ENCODE assay signal across 16 cellular contexts in the genomic region with DNA sequence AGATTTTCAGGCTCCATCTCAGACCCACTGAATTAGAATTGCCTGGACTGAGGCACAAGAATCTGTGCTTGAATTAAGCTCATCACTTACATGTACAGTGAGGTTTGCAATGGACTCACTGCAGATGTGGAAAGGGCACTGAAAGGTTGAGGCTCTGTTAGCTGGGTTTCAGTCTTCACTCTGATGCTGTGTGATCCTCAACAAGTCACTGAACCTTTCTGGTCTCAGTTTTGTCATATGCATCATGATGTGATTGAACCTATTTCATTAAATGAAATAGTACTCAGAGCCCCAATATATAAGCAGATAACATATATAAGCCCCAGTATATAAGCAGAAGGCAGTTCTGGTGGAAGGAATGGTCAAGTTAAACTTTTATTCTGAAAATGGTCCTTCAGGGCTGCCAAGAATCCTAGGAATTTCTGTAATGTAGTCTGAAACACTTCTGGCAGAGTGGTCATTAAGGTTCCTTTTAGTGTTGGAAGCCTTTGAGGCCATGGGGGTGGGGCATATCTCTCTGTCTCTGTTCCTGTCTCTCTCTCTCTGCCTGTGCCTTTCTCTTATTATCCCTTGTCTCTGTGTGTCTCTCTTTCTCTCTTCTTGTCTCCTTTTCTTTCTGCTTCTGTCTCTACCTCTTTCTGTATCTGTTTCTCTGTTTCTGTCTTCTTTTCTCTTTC.
DNase-seq lines count a peak whose midpoint lies in the region; TF ChIP-seq lines count a peak whose summit lies in the region.
"Had no signal": no experiment of that assay in that cellular context is flagged by ENCODE, and none has a peak within 500 bp of the region (broad histone marks: within the 10 kb centered on the region; RNA-seq: fewer than 3 reads in every experiment).

No MANE protein-coding gene starts in this region.

- H3K4me3 ChIP-seq in cardiac muscle cell (no peak overlapping the region), right atrium auricular region (no peak overlapping the region), mesendoderm (ENCODE audit: low read length) (no peak overlapping the region), OCI-LY7 (ENCODE audit: low read depth, low read length, poor library complexity, severe bottlenecking) (no peak overlapping the region)
- H3K4me3 ChIP-seq: SK-N-MC, skin epidermis had no signal

- H3K79me2 ChIP-seq in mesendoderm (ENCODE audit: control insufficient read depth, insufficient read depth, low read length) = no peaks in the 10 kb centered on the region
- H3K79me2 ChIP-seq in OCI-LY7 (ENCODE audit: insufficient read depth, low read depth, low read length) = no peaks in the 10 kb centered on the region

- no peak overlapping the region for H3K23ac ChIP-seq in mesendoderm (ENCODE audit: low read length)

- peaks cover 18% of the 10 kb centered on the region for H3K4me1 ChIP-seq in cardiac muscle cell (ENCODE audit: low read depth)
- no peaks in the 10 kb centered on the region for H3K4me1 ChIP-seq in right atrium auricular region
- peaks cover 15% of the 10 kb centered on the region for H3K4me1 ChIP-seq in mesendoderm (ENCODE audit: control insufficient read depth, low read depth, low read length)
- no peaks in the 10 kb centered on the region for H3K4me1 ChIP-seq in OCI-LY7 (ENCODE audit: insufficient read depth, low read length, poor library complexity, severe bottlenecking)

- intact Hi-C loops in OCI-LY7 (cut with micrococcal nuclease; ENCODE audit: unreplicated experiment) = no loop called here

- no peaks in the 10 kb centered on the region for H3K36me3 Mint-ChIP-seq in chondrocyte (ENCODE audit: low read depth)
- H3K36me3 Mint-ChIP-seq: activated naive CD8-positive, alpha-beta T cell; naive thymus-derived CD8-positive, alpha-beta T cell had no signal

- no peaks in the 10 kb centered on the region for H3K9me2 ChIP-seq in OCI-LY7 (ENCODE audit: insufficient read depth, low read length)

- TF ChIP-seq CTCF in cardiac muscle cell (IDR thresholded peaks at IDR 0.05; ENCODE audit: low read depth, low read length) (no peak), right atrium auricular region (IDR thresholded peaks at IDR 0.05) (no peak), chondrocyte (IDR thresholded peaks at IDR 0.05) (peak; percentile 51), OCI-LY7 (conservative IDR thresholded peaks at IDR 0.05; ENCODE audit: low read length) (no peak)

- H4K20me1 ChIP-seq in OCI-LY7 (ENCODE audit: insufficient read depth, low read length) = no peaks in the 10 kb centered on the region

- H3K4me2 ChIP-seq in mesendoderm (ENCODE audit: low read length) = no peak overlapping the region
- H3K4me2 ChIP-seq in OCI-LY7 (ENCODE audit: low read length) = no peak overlapping the region

- CTCF ChIA-PET in OCI-LY7 (lab: Charles Lee; ENCODE audit: unreplicated experiment) = no interaction called here

- H3K9me3 Mint-ChIP-seq in chondrocyte (ENCODE audit: low read depth) = no peaks in the 10 kb centered on the region
- H3K9me3 Mint-ChIP-seq: dendritic cell treated with granulocyte-macrophage colony-stimulating factor and Interleukin-4, amounts not matched to agents 40 ng/mL and 50 ng/mL, for 4 days; naive thymus-derived CD8-positive, alpha-beta T cell had no signal

- H4K8ac ChIP-seq in mesendoderm (ENCODE audit: low read depth, low read length) = no peak overlapping the region

- no peak overlapping the region for H3K4ac ChIP-seq in mesendoderm (ENCODE audit: low read depth, low read length)

- H3K9me3 ChIP-seq in cardiac muscle cell (ENCODE audit: low read depth) (no peaks in the 10 kb centered on the region), right atrium auricular region (no peaks in the 10 kb centered on the region), OCI-LY7 (ENCODE audit: low read length) (no peaks in the 10 kb centered on the region)

- no peaks in the 10 kb centered on the region for H3K27me3 Mint-ChIP-seq in chondrocyte (ENCODE audit: low read depth)
- H3K27me3 Mint-ChIP-seq: dendritic cell treated with granulocyte-macrophage colony-stimulating factor and Interleukin-4, amounts not matched to agents 40 ng/mL and 50 ng/mL, for 4 days had no signal

- H3K9ac ChIP-seq in mesendoderm (ENCODE audit: low read length) = no peak overlapping the region

- no TSS peak for BruUV-seq in OCI-LY7 (replicated peaks; lab: Mats Ljungman, UMichigan)

- no peak overlapping the region for H3K56ac ChIP-seq in mesendoderm (ENCODE audit: low read length)

- peak overlapping the region; percentile 26 for H3K4me3 Mint-ChIP-seq in chondrocyte (ENCODE audit: unreplicated experiment)
- H3K4me3 Mint-ChIP-seq: activated naive CD8-positive, alpha-beta T cell; dendritic cell treated with granulocyte-macrophage colony-stimulating factor and Interleukin-4, amounts not matched to agents 40 ng/mL and 50 ng/mL, for 4 days; naive thymus-derived CD8-positive, alpha-beta T cell had no signal

- DNase-seq in cardiac muscle cell (ENCODE audit: low read depth in 1 of 2, low spot score in 1 of 2) (peak; percentile 46 to 86), right atrium auricular region (ENCODE audit: low spot score) (no peak), chondrocyte (ENCODE audit: low spot score) (no peak), mesendoderm (peak; percentile 87), epidermal melanocyte (ENCODE audit: insufficient read length, low spot score) (no peak), retina (no peak), AG08395 (ENCODE audit: low spot score) (no peak), OCI-LY7 (ENCODE audit: low spot score) (no peak)
- DNase-seq: 8988T; naive thymus-derived CD8-positive, alpha-beta T cell; NCI-H2107; NK-92 treated with Interleukin-12 subunit alpha and Interleukin-12 subunit beta, amount 100 ng/mL, for 24 hours had no signal

- no peak overlapping the region for H4K5ac ChIP-seq in mesendoderm (ENCODE audit: low read length)

- POLR2A ChIA-PET in OCI-LY7 (lab: Charles Lee) = no interaction called here

- H2BK5ac ChIP-seq in mesendoderm (ENCODE audit: low read length) = no peak overlapping the region

- no peaks in the 10 kb centered on the region for H3K27me3 ChIP-seq in cardiac muscle cell
- H3K27me3 ChIP-seq in right atrium auricular region = no peaks in the 10 kb centered on the region
- no peaks in the 10 kb centered on the region for H3K27me3 ChIP-seq in mesendoderm (ENCODE audit: insufficient read depth, low read length, poor library complexity)

- no peaks in the 10 kb centered on the region for H3K79me1 ChIP-seq in mesendoderm (ENCODE audit: low read length)

- H3K27ac ChIP-seq in cardiac muscle cell (no peak overlapping the region), right atrium auricular region (no peak overlapping the region), mesendoderm (ENCODE audit: low read depth, low read length) (peak overlapping the region; percentile 2), OCI-LY7 (ENCODE audit: low read depth, low read length, poor library complexity, severe bottlenecking) (no peak overlapping the region)
- H3K27ac ChIP-seq: SK-N-MC, skin epidermis had no signal

- H3K4me1 Mint-ChIP-seq in chondrocyte (ENCODE audit: low read depth) = peaks cover 80% of the 10 kb centered on the region
- H3K4me1 Mint-ChIP-seq: naive thymus-derived CD8-positive, alpha-beta T cell had no signal

- peak overlapping the region; percentile 85 for H3K27ac Mint-ChIP-seq in chondrocyte (ENCODE audit: unreplicated experiment)
- H3K27ac Mint-ChIP-seq: activated naive CD8-positive, alpha-beta T cell; dendritic cell treated with granulocyte-macrophage colony-stimulating factor and Interleukin-4, amounts not matched to agents 40 ng/mL and 50 ng/mL, for 4 days; naive thymus-derived CD8-positive, alpha-beta T cell had no signal

- no peak overlapping the region for H2AFZ ChIP-seq in OCI-LY7 (ENCODE audit: low read length)

- H3K36me3 ChIP-seq in cardiac muscle cell (no peaks in the 10 kb centered on the region), right atrium auricular region (no peaks in the 10 kb centered on the region), mesendoderm (ENCODE audit: control insufficient read depth, insufficient read depth, low read length) (no peaks in the 10 kb centered on the region), OCI-LY7 (ENCODE audit: insufficient read depth, low read length) (no peaks in the 10 kb centered on the region)

- no peak overlapping the region for H2BK15ac ChIP-seq in mesendoderm (replicated peaks; ENCODE audit: low read depth)

- H3K18ac ChIP-seq in mesendoderm (ENCODE audit: low read length) = peak overlapping the region; percentile 34

- H2AK5ac ChIP-seq in mesendoderm (ENCODE audit: low read length) = no peak overlapping the region

- no peak overlapping the region for H2BK120ac ChIP-seq in mesendoderm (ENCODE audit: low read depth, low read length)

Comparison
In these comparisons a context has a peak if more than half of its experiments do, and no peak if none do; other contexts are left out.
1. DNase-seq: peak in cardiac muscle cell (2 of 2) and mesendoderm (single experiment); none in right atrium auricular region (single experiment), chondrocyte (single experiment), epidermal melanocyte (single experiment), retina (single experiment), AG08395 (single experiment) and OCI-LY7 (single experiment).